In the genomic region with DNA sequence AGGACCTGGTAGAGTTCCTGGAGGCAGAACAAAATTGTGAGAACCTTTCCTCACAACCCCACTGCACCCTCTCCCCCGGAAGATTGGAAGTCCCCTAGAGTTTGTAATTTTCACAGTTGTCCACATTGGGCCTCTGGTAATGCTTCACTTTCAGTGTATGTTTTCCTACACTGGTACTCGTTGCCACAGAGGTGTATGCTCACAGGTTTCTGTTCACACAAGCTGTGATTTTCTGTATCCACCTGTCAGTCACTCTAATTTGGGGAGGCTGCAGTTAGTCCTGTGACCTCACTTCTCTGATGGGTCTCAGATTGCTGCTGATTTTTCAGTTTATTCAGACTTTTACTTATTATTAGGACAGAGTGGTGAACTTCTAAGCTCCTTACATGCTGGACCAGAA, we compare ENCODE assay signal across 20 cellular contexts.
"Had no signal": no experiment of that assay in that cellular context is flagged by ENCODE, and none has a peak within 500 bp of the region (broad histone marks: within the 10 kb centered on the region; RNA-seq: fewer than 3 reads in every experiment).

No MANE protein-coding gene starts in this region.

- H3K4me3 ChIP-seq: colonic mucosa, dorsolateral prefrontal cortex, esophagus squamous epithelium, gastrocnemius medialis, left ventricle myocardium inferior, transverse colon, uterus had no signal

- H3K27ac ChIP-seq: colonic mucosa, dorsolateral prefrontal cortex, esophagus squamous epithelium, gastrocnemius medialis, left ventricle myocardium inferior, transverse colon, uterus had no signal

- FAIRE-seq: bronchial epithelial cell had no signal

- H3K27me3 ChIP-seq: colonic mucosa, dorsolateral prefrontal cortex, esophagus squamous epithelium, gastrocnemius medialis, transverse colon, uterus had no signal

- DNase-seq: activated CD4-positive, alpha-beta T cell treated with anti-CD3 and anti-CD28 coated beads for 4 hours; activated CD4-positive, alpha-beta T cell treated with anti-CD3 and anti-CD28 coated beads, Interleukin-2, amount 50 U/mL, for 48 hours; activated CD4-positive, CD25-positive, alpha-beta regulatory T cell; activated CD8-positive, alpha-beta memory T cell treated with anti-CD3 and anti-CD28 coated beads, Interleukin-2, amount 50 U/mL, for 48 hours; activated naive CD4-positive, alpha-beta T cell; activated T-cell treated with anti-CD3 and anti-CD28 coated beads, Interleukin-2, amount 50 U/mL, for 4 hours; colonic mucosa; dorsolateral prefrontal cortex; esophagus squamous epithelium; gastrocnemius medialis; hippocampal formation; left ventricle myocardium inferior; natural killer cell; retina; stimulated activated CD4-positive, alpha-beta T cell treated with anti-CD3 and anti-CD28 coated beads, Interleukin-2, amount 100 ng/mL, for 48 hours; stimulated activated CD8-positive, alpha-beta memory T cell treated with anti-CD3 and anti-CD28 coated beads, Interleukin-4, amount 100 ng/mL, for 48 hours; stimulated activated naive B cell treated with anti-CD40 and anti-IgM and Interleukin-4, amounts not matched to agents 10 μg/mL and 1 μg/mL and 100 μg/mL, for 72 hours; transverse colon; uterus had no signal

- H3K36me3 ChIP-seq: colonic mucosa, esophagus squamous epithelium, gastrocnemius medialis, left ventricle myocardium inferior, transverse colon, uterus had no signal

- H3K4me1 ChIP-seq: colonic mucosa, esophagus squamous epithelium, gastrocnemius medialis, left ventricle myocardium inferior, transverse colon, uterus had no signal

- H3K9me3 ChIP-seq: colonic mucosa, esophagus squamous epithelium, gastrocnemius medialis, transverse colon, uterus had no signal

- ATAC-seq: activated T-cell treated with anti-CD3 and anti-CD28 coated beads, Interleukin-2, amount 50 U/mL, for 4 hours; gastrocnemius medialis; natural killer cell; stimulated activated naive B cell treated with anti-CD40 and anti-IgM and Interleukin-4, amounts not matched to agents 10 μg/mL and 1 μg/mL and 100 μg/mL, for 72 hours had no signal
